8 cellular contexts compared by ENCODE assay signal in the genomic region with DNA sequence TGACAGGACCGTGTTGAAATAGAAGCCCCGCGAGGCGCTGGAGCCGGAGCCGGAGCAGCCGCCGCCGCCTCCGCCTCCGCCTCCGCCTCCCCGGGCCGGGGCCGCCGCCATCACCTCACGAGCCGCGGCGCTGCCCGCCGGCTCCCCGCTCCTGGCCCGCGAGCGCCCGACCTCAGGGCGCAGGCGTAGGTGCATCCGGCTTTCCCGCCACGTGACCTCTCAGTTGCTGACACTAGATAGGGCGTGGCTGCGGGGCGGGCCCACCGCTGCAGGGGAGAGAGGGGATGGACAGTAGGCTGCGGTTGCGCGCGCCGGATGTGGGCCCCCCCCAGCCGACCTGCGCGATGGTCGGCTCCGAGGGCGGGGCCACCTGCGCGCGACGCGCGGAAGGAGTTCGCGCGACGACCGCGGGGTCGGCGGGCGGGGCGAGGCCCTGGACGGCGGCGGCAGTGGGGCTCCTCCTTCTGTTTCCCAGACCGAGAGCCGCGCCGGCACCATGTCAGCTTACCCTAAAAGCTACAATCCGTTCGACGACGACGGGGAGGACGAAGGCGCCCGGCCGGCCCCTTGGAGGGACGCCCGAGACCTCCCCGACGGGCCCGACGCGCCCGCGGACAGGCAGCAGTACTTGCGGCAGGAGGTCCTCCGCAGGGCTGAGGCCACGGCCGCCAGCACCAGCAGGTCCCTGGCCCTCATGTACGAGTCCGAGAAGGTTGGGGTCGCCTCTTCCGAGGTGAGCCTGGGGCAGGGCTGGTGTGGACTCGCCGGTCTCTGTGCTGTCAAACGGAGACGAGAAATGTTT.
DNase-seq lines count a peak whose midpoint lies in the region; ATAC-seq lines count a peak whose summit lies in the region.

TSS of gene PI4KA (minus strand) at position 197 of the 802 bp plus-strand sequence. CDS start at position 111, 86 bp downstream.
TSS of gene SNAP29 (plus strand) at position 393 of the 802 bp plus-strand sequence. CDS start at position 497, 104 bp downstream.

- peak within 1 kb of the TSS; percentile 82 to 91 (median 88) for H3K27ac ChIP-seq in BLaER1 treated with 17β-estradiol and CSF1 and Interleukin-3, amounts not matched to agents 10 nM and 100 nM

- peak within 1 kb of the TSS; percentile 83 to 93 (median 90) for H3K9ac ChIP-seq in BLaER1 treated with 17β-estradiol and CSF1 and Interleukin-3, amounts not matched to agents 10 nM and 100 nM

- no peaks in the 10 kb centered on the region for H3K9me3 ChIP-seq in BLaER1 treated with 17β-estradiol and CSF1 and Interleukin-3, amounts not matched to agents 10 nM and 100 nM (replicated peaks in 1 of 11)

- peaks cover 38 to 65% (median 49%) of the 10 kb centered on the region in 11 experiments; a peak in 21 of 22 replicates for H4K20me1 ChIP-seq in BLaER1 treated with 17β-estradiol and CSF1 and Interleukin-3, amounts not matched to agents 10 nM and 100 nM

- H3K27me3 ChIP-seq in BLaER1 treated with 17β-estradiol and CSF1 and Interleukin-3, amounts not matched to agents 10 nM and 100 nM: no peaks in the 10 kb centered on the region

- peak within 1 kb of the TSS; percentile 78 to 94 (median 86) for H3K4me3 ChIP-seq in BLaER1 treated with 17β-estradiol and CSF1 and Interleukin-3, amounts not matched to agents 10 nM and 100 nM

- peak within 1 kb of the TSS; percentile 78 to 97 (median 92) for H3K4me2 ChIP-seq in BLaER1 treated with 17β-estradiol and CSF1 and Interleukin-3, amounts not matched to agents 10 nM and 100 nM

- peak; percentile 97 for DNase-seq in NCI-H69 (lab: John Stamatoyannopoulos, UW)
- DNase-seq in activated CD4-positive, alpha-beta T cell treated with anti-CD3 and anti-CD28 coated beads, Interleukin-2, amount 50 U/mL, for 1 hour: peak; percentile 97
- DNase-seq in cortex of kidney (lab: John Stamatoyannopoulos, UW): peak; percentile 95
- DNase-seq in left kidney (ENCODE audit: low read depth, low spot score): peak; percentile 99
- peak; percentile 98 for DNase-seq in stimulated activated CD4-positive, alpha-beta T cell treated with anti-CD3 and anti-CD28 coated beads, Interleukin-1b, Interleukin-23, amount 100 ng/mL, for 48 hours

- peaks cover 33 to 80% (median 46%) of the 10 kb centered on the region in 10 experiments for H3K4me1 ChIP-seq in BLaER1 treated with 17β-estradiol and CSF1 and Interleukin-3, amounts not matched to agents 10 nM and 100 nM

- peaks cover 0 to 32% (median 18%) of the 10 kb centered on the region in 11 experiments; a peak in 19 of 22 replicates for H3K36me3 ChIP-seq in BLaER1 treated with 17β-estradiol and CSF1 and Interleukin-3, amounts not matched to agents 10 nM and 100 nM

- ATAC-seq in GM19351 (IDR thresholded peaks at IDR 0.05; ENCODE audit: unreplicated experiment) (peak; percentile 92), HG03520 (IDR thresholded peaks at IDR 0.05; ENCODE audit: unreplicated experiment) (peak; percentile 86)

Comparison
In these comparisons a context has a peak if more than half of its experiments do, and no peak if none do; other contexts are left out.
1. Peak in every context shown above with its lines: DNase-seq, ATAC-seq, H3K4me3 ChIP-seq and H3K27ac ChIP-seq.